ENCODE assay signal across 11 cellular contexts in the genomic region with DNA sequence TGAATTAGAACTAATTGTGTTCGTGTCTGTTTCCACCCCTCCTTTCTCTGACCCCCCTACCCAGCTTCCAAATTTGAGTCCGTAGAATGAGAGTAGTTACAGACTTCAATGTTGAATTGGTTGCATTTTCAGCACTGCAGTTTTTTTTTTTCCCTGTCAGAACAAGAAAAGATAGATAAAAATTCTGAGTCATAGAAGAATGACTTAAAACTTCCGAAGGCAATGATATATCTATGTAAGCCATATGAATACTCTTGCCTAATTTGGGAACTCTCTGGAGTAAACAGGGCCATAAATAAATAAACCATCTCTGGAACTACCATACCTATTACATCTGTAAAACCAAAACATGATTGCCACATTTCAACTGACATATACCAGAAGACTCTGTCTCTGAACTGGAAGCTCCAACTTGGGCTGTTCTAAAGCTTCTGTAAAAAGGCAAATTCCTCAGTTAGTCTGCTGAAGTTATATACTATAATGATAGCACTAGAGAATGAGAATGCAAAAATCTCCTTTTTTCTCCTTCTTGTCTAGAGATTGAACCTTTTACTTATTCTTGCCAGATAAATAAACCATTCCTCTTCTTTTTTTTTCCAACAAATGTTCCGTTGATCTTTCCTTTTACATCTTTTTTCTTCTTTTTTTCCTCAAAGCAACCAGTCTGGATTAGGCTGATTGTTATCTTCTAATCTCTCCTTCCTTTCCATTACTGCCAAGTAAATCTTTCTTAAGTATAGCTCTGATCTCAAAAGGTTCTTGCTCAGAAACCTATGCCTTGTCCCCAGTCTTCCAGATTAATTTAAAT. TPM values are rescaled to one million over a fixed set of nuclear protein-coding genes. Genes with fewer than 3 reads are reported as not detected.
DNase-seq lines count a peak whose midpoint lies in the region; ATAC-seq and TF ChIP-seq lines count a peak whose summit lies in the region.
"Had no signal": no experiment of that assay in that cellular context is flagged by ENCODE, and none has a peak within 500 bp of the region (broad histone marks: within the 10 kb centered on the region; RNA-seq: fewer than 3 reads in every experiment).

No MANE protein-coding gene starts in this region.

- peak overlapping the region; percentile 21 for H3K27ac Mint-ChIP-seq in activated CD8-positive, alpha-beta T cell treated with anti-CD3 and anti-CD28 coated beads for 36 hours
- no peak overlapping the region for H3K27ac Mint-ChIP-seq in activated CD8-positive, alpha-beta T cell treated with anti-CD3 and anti-CD28 coated beads, Interleukin-2, amount 10 ng/mL, durations not matched to agents 7 days and 5 days
- H3K27ac Mint-ChIP-seq in stimulated activated naive B cell treated with anti-CD40 and anti-IgM and Interleukin-4, amounts not matched to agents 10 μg/mL and 1 μg/mL and 100 μg/mL, for 72 hours, result peak overlapping the region; percentile 16

- no peak overlapping the region for H3K4me3 ChIP-seq in fibroblast of mammary gland (ENCODE audit: control insufficient read depth, low read depth, low read length)
- H3K4me3 ChIP-seq: SJCRH30 had no signal

- H3K9me3 Mint-ChIP-seq in activated CD8-positive, alpha-beta T cell treated with anti-CD3 and anti-CD28 coated beads for 36 hours, result no peaks in the 10 kb centered on the region
- H3K9me3 Mint-ChIP-seq in activated CD8-positive, alpha-beta T cell treated with anti-CD3 and anti-CD28 coated beads, Interleukin-2, amount 10 ng/mL, durations not matched to agents 7 days and 5 days (ENCODE audit: insufficient read depth), result no peaks in the 10 kb centered on the region
- peaks cover 0 to 2% of the 10 kb centered on the region in 2 donors for H3K9me3 Mint-ChIP-seq in stimulated activated naive B cell treated with anti-CD40 and anti-IgM and Interleukin-4, amounts not matched to agents 10 μg/mL and 1 μg/mL and 100 μg/mL, for 72 hours

- intact Hi-C loops in activated CD8-positive, alpha-beta T cell treated with anti-CD3 and anti-CD28 coated beads for 36 hours (cut with micrococcal nuclease), result no loop called here

- no peak for DNase-seq in activated CD8-positive, alpha-beta T cell treated with anti-CD3 and anti-CD28 coated beads for 36 hours
- no peak for DNase-seq in activated CD8-positive, alpha-beta T cell treated with anti-CD3 and anti-CD28 coated beads, Interleukin-2, amount 10 ng/mL, durations not matched to agents 7 days and 5 days
- DNase-seq in fibroblast of mammary gland (ENCODE audit: low read depth), result peak; percentile 90
- no peak for DNase-seq in stimulated activated naive B cell treated with anti-CD40 and anti-IgM and Interleukin-4, amounts not matched to agents 10 μg/mL and 1 μg/mL and 100 μg/mL, for 72 hours
- DNase-seq in NAMALWA (ENCODE audit: low spot score), result no peak
- DNase-seq in DMS53 treated with DMSO at 0.1 percent for 48 hours (lab: John Stamatoyannopoulos, UW; ENCODE audit: unreplicated experiment), result no peak
- DNase-seq: activated naive CD4-positive, alpha-beta T cell treated with anti-CD3 and anti-CD28 coated beads, Interleukin-2, amount 50 U/mL, for 16 hours; MM.1S; SJCRH30 had no signal

- peaks cover 11% of the 10 kb centered on the region for H3K4me1 Mint-ChIP-seq in activated CD8-positive, alpha-beta T cell treated with anti-CD3 and anti-CD28 coated beads for 36 hours (ENCODE audit: low read depth)
- peaks cover 5% of the 10 kb centered on the region for H3K4me1 Mint-ChIP-seq in activated CD8-positive, alpha-beta T cell treated with anti-CD3 and anti-CD28 coated beads, Interleukin-2, amount 10 ng/mL, durations not matched to agents 7 days and 5 days (ENCODE audit: low read depth)
- peaks cover 14 to 31% of the 10 kb centered on the region in 2 donors for H3K4me1 Mint-ChIP-seq in stimulated activated naive B cell treated with anti-CD40 and anti-IgM and Interleukin-4, amounts not matched to agents 10 μg/mL and 1 μg/mL and 100 μg/mL, for 72 hours

- H3K27me3 Mint-ChIP-seq in activated CD8-positive, alpha-beta T cell treated with anti-CD3 and anti-CD28 coated beads for 36 hours, result no peaks in the 10 kb centered on the region
- no peaks in the 10 kb centered on the region for H3K27me3 Mint-ChIP-seq in activated CD8-positive, alpha-beta T cell treated with anti-CD3 and anti-CD28 coated beads, Interleukin-2, amount 10 ng/mL, durations not matched to agents 7 days and 5 days (ENCODE audit: low read depth)
- H3K27me3 Mint-ChIP-seq in stimulated activated naive B cell treated with anti-CD40 and anti-IgM and Interleukin-4, amounts not matched to agents 10 μg/mL and 1 μg/mL and 100 μg/mL, for 72 hours, result no peaks in the 10 kb centered on the region

- no peak for ATAC-seq in activated CD8-positive, alpha-beta T cell treated with anti-CD3 and anti-CD28 coated beads for 36 hours
- no peak for ATAC-seq in activated CD8-positive, alpha-beta T cell treated with anti-CD3 and anti-CD28 coated beads, Interleukin-2, amount 10 ng/mL, durations not matched to agents 7 days and 5 days
- ATAC-seq in SK-N-SH treated with all-trans-retinoic acid at 6 μM for 48 hours, result peak; percentile 30
- ATAC-seq in stimulated activated naive B cell treated with anti-CD40 and anti-IgM and Interleukin-4, amounts not matched to agents 10 μg/mL and 1 μg/mL and 100 μg/mL, for 72 hours (replicated peaks), result no peak
- no peak for ATAC-seq in GM18502 (IDR thresholded peaks at IDR 0.05; ENCODE audit: poor library complexity, unreplicated experiment)

- CTCF ChIA-PET in activated CD8-positive, alpha-beta T cell treated with anti-CD3 and anti-CD28 coated beads for 36 hours (lab: Charles Lee), result interaction anchor here (1.0 to 1.7 kb wide), 2 partner anchors 28 to 141 kb away, joined by 3 to 5 read pairs; no protein-coding TSS in a partner anchor
- CTCF ChIA-PET in activated CD8-positive, alpha-beta T cell treated with anti-CD3 and anti-CD28 coated beads, Interleukin-2, amount 10 ng/mL, durations not matched to agents 7 days and 5 days (lab: Charles Lee), result interaction anchor here (0.6 to 1.4 kb wide), 4 partner anchors 27 to 142 kb away, joined by 3 to 5 read pairs (median 3); no protein-coding TSS in a partner anchor

- H3K36me3 Mint-ChIP-seq in activated CD8-positive, alpha-beta T cell treated with anti-CD3 and anti-CD28 coated beads for 36 hours (ENCODE audit: low read depth), result no peaks in the 10 kb centered on the region
- peaks cover 2% of the 10 kb centered on the region for H3K36me3 Mint-ChIP-seq in activated CD8-positive, alpha-beta T cell treated with anti-CD3 and anti-CD28 coated beads, Interleukin-2, amount 10 ng/mL, durations not matched to agents 7 days and 5 days (ENCODE audit: low read depth)
- H3K36me3 Mint-ChIP-seq in stimulated activated naive B cell treated with anti-CD40 and anti-IgM and Interleukin-4, amounts not matched to agents 10 μg/mL and 1 μg/mL and 100 μg/mL, for 72 hours, result peaks cover 23 to 33% of the 10 kb centered on the region in 2 donors

- H3K4me3 Mint-ChIP-seq in activated CD8-positive, alpha-beta T cell treated with anti-CD3 and anti-CD28 coated beads for 36 hours, result no peak overlapping the region
- H3K4me3 Mint-ChIP-seq in activated CD8-positive, alpha-beta T cell treated with anti-CD3 and anti-CD28 coated beads, Interleukin-2, amount 10 ng/mL, durations not matched to agents 7 days and 5 days, result no peak overlapping the region
- H3K4me3 Mint-ChIP-seq in stimulated activated naive B cell treated with anti-CD40 and anti-IgM and Interleukin-4, amounts not matched to agents 10 μg/mL and 1 μg/mL and 100 μg/mL, for 72 hours, result no peak overlapping the region

- no peak for TF ChIP-seq CTCF in activated CD8-positive, alpha-beta T cell treated with anti-CD3 and anti-CD28 coated beads for 36 hours (IDR thresholded peaks at IDR 0.05)
- no peak for TF ChIP-seq CTCF in fibroblast of mammary gland (conservative IDR thresholded peaks at IDR 0.05; ENCODE audit: control insufficient read depth, insufficient read depth, low read depth, low read length)

- POLR2A ChIA-PET in activated CD8-positive, alpha-beta T cell treated with anti-CD3 and anti-CD28 coated beads for 36 hours (lab: Charles Lee), result interaction anchor here (0.7 to 0.9 kb wide), 2 partner anchors 18 to 193 kb away, joined by 3 read pairs; no protein-coding TSS in a partner anchor
- POLR2A ChIA-PET in activated CD8-positive, alpha-beta T cell treated with anti-CD3 and anti-CD28 coated beads, Interleukin-2, amount 10 ng/mL, durations not matched to agents 7 days and 5 days (lab: Charles Lee), result no interaction called here

TF ChIP-seq in SK-N-SH treated with all-trans-retinoic acid at 6 μM for 48 hours, 23 proteins besides CTCF, POLR2A, EP300 and RAD21 (continues in another document):
- TF ChIP-seq, protein P1, sequence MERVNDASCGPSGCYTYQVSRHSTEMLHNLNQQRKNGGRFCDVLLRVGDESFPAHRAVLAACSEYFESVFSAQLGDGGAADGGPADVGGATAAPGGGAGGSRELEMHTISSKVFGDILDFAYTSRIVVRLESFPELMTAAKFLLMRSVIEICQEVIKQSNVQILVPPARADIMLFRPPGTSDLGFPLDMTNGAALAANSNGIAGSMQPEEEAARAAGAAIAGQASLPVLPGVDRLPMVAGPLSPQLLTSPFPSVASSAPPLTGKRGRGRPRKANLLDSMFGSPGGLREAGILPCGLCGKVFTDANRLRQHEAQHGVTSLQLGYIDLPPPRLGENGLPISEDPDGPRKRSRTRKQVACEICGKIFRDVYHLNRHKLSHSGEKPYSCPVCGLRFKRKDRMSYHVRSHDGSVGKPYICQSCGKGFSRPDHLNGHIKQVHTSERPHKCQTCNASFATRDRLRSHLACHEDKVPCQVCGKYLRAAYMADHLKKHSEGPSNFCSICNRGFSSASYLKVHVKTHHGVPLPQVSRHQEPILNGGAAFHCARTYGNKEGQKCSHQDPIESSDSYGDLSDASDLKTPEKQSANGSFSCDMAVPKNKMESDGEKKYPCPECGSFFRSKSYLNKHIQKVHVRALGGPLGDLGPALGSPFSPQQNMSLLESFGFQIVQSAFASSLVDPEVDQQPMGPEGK (CRISPR knock-in tag; IDR thresholded peaks at IDR 0.05; ENCODE audit: borderline replicate concordance), result no peak
- peak; percentile 51; the same call in 1 of the 2 replicates for TF ChIP-seq ISL1 (CRISPR knock-in tag; IDR thresholded peaks at IDR 0.05)
- TF ChIP-seq RARB (CRISPR knock-in tag; IDR thresholded peaks at IDR 0.05), result no peak

RNA-seq across cellular contexts. Expression of gene VCL, which starts 23.5 kb away (rescaled TPM):
- 10 to 100 TPM; 16.9 to 17.7 TPM for total RNA-seq in activated CD8-positive, alpha-beta T cell treated with anti-CD3 and anti-CD28 coated beads for 36 hours
- total RNA-seq in activated CD8-positive, alpha-beta T cell treated with anti-CD3 and anti-CD28 coated beads, Interleukin-2, amount 10 ng/mL, durations not matched to agents 7 days and 5 days, result 10 to 100 TPM; 31.2 to 33.2 TPM
